Comparison of ENCODE assay signal across 1 cellular context in genomic region chr16:30941600-30942420, GRCh38.
TF ChIP-seq lines count a peak whose summit lies in the region.

No MANE protein-coding gene starts in this region.

TF ChIP-seq in GM23338, 12 proteins besides CTCF, POLR2A, EP300 and RAD21 (continued from another document):
- TF ChIP-seq ZNF462 (CRISPR knock-in tag; IDR thresholded peaks at IDR 0.05) (no peak), ZNF331 (CRISPR knock-in tag; IDR thresholded peaks at IDR 0.05; ENCODE audit: low read depth) (no peak)
